In genomic region chr17:58643147-58643546, GRCh38 we compare ENCODE assay signal across 16 cellular contexts. TPM values are rescaled to one million over a fixed set of nuclear protein-coding genes. Genes with fewer than 3 reads are reported as not detected.
A peak's percentile ranks its signal among the peaks of the same experiment; 100 is the strongest.
DNase-seq lines count a peak whose midpoint lies in the region; ATAC-seq and TF ChIP-seq lines count a peak whose summit lies in the region.
"Had no signal": no experiment of that assay in that cellular context is flagged by ENCODE, and none has a peak within 500 bp of the region (broad histone marks: within the 10 kb centered on the region; RNA-seq: fewer than 3 reads in every experiment).

No MANE protein-coding gene starts in this region.

- H3K9me3 Mint-ChIP-seq in chondrocyte (ENCODE audit: low read depth): no peaks in the 10 kb centered on the region
- H3K9me3 Mint-ChIP-seq: activated B cell treated with CpG ODN at 0.5 μM for 24 hours; CD8-positive, alpha-beta T cell; IgD-negative memory B cell; neural crest cell had no signal

- peak; percentile 78 for DNase-seq in EL
- peak; percentile 15 for DNase-seq in OCI-M1 (lab: John Stamatoyannopoulos, UW)
- no peak for DNase-seq in chondrocyte (ENCODE audit: low spot score)
- DNase-seq in myocyte (ENCODE audit: low read depth): peak; percentile 43
- no peak for DNase-seq in HuH-7.5 (ENCODE audit: low spot score)
- DNase-seq in NCI-H2107 (lab: John Stamatoyannopoulos, UW): no peak
- DNase-seq in NCI-H1105 treated with DMSO at 0.1 percent for 48 hours (lab: John Stamatoyannopoulos, UW): no peak
- DNase-seq: activated B cell treated with CpG ODN at 0.5 μM for 24 hours; amygdala; CD8-positive, alpha-beta T cell; effector CD4-positive, alpha-beta T cell; NCI-H146; NCI-H69 had no signal

- ATAC-seq in HG02938 (IDR thresholded peaks at IDR 0.05; ENCODE audit: unreplicated experiment): no peak
- ATAC-seq: CD8-positive, alpha-beta T cell had no signal

- no peak overlapping the region for H3K4me3 Mint-ChIP-seq in chondrocyte (ENCODE audit: unreplicated experiment)
- H3K4me3 Mint-ChIP-seq: activated B cell treated with CpG ODN at 0.5 μM for 24 hours; CD8-positive, alpha-beta T cell; IgD-negative memory B cell; neural crest cell had no signal

- TF ChIP-seq CTCF in chondrocyte (IDR thresholded peaks at IDR 0.05): no peak

- peaks cover 7% of the 10 kb centered on the region for H3K4me1 Mint-ChIP-seq in chondrocyte (ENCODE audit: low read depth)
- H3K4me1 Mint-ChIP-seq: activated B cell treated with CpG ODN at 0.5 μM for 24 hours, neural crest cell had no signal

- no peaks in the 10 kb centered on the region for H3K36me3 Mint-ChIP-seq in chondrocyte (ENCODE audit: low read depth)
- H3K36me3 Mint-ChIP-seq: CD8-positive, alpha-beta T cell had no signal

- peak overlapping the region; percentile 0 for H3K27ac Mint-ChIP-seq in chondrocyte (ENCODE audit: unreplicated experiment)
- H3K27ac Mint-ChIP-seq: activated B cell treated with CpG ODN at 0.5 μM for 24 hours; CD8-positive, alpha-beta T cell had no signal

- H3K27me3 Mint-ChIP-seq in chondrocyte (ENCODE audit: low read depth): no peaks in the 10 kb centered on the region
- H3K27me3 Mint-ChIP-seq: activated B cell treated with CpG ODN at 0.5 μM for 24 hours, IgD-negative memory B cell had no signal

RNA-seq across cellular contexts. Expression of gene TEX14, which starts 48.7 kb away (rescaled TPM):
- total RNA-seq in chondrocyte: 0.05 to 0.08 TPM in 2 of 3 replicates, not detected in the other
- 0.10 and 0.48 TPM in 2 replicates for total RNA-seq in myocyte
- 0.33 TPM for polyA plus RNA-seq in myocyte (2012)
- polyA plus RNA-seq: IgD-negative memory B cell had no signal

RNA-seq across cellular contexts. Expression of gene RAD51C, which starts 49.3 kb away (rescaled TPM):
- total RNA-seq in chondrocyte (17.2 to 25.4 TPM (median 22.3 TPM) in 3 replicates), myocyte (28.0 and 31.7 TPM in 2 replicates)
- 24.0 TPM for polyA plus RNA-seq in myocyte (2012)

Comparison
In these comparisons a context has a peak if more than half of its experiments do, and no peak if none do; other contexts are left out.
1. DNase-seq: peak in EL (single experiment), OCI-M1 (single experiment) and myocyte (single experiment); none in chondrocyte (single experiment), HuH-7.5 (single experiment), NCI-H2107 (single experiment) and NCI-H1105 treated with DMSO at 0.1 percent for 48 hours (single experiment).